10 cellular contexts compared by ENCODE assay signal in genomic region chr17:74417178-74418045, GRCh38. TPM values are rescaled to one million over a fixed set of nuclear protein-coding genes. Genes with fewer than 3 reads are reported as not detected.
DNase-seq lines count a peak whose midpoint lies in the region; ATAC-seq and TF ChIP-seq lines count a peak whose summit lies in the region.
"Had no signal": no experiment of that assay in that cellular context is flagged by ENCODE, and none has a peak within 500 bp of the region (broad histone marks: within the 10 kb centered on the region; RNA-seq: fewer than 3 reads in every experiment).

No MANE protein-coding gene starts in this region.

- in situ Hi-C loops in G401 (cut with HindIII; ENCODE audit: low sequenced_read_pairs): no loop called here

- no peak for TF ChIP-seq CTCF in left lung (IDR thresholded peaks at IDR 0.05)

- no peak overlapping the region for H3K4me3 ChIP-seq in left lung

- H3K36me3 ChIP-seq in left lung: no peaks in the 10 kb centered on the region

- DNase-seq in G401 (ENCODE audit: low spot score): peak; percentile 59
- peak; percentile 93 for DNase-seq in NCI-H524 treated with DMSO at 0.1 percent for 48 hours (lab: John Stamatoyannopoulos, UW)
- DNase-seq in left lung: no peak
- no peak for DNase-seq in superior temporal gyrus (ENCODE audit: extremely low spot score)
- DNase-seq in NCI-H1930 (lab: John Stamatoyannopoulos, UW): no peak
- DNase-seq in DMS114 treated with DMSO at 0.1 percent for 48 hours (lab: John Stamatoyannopoulos, UW; ENCODE audit: unreplicated experiment): no peak
- DNase-seq: activated naive CD8-positive, alpha-beta T cell treated with anti-CD3 and anti-CD28 coated beads, Interleukin-2, amount 10 ng/mL, durations not matched to agents 7 days and 5 days had no signal

- no peak overlapping the region for H3K27ac ChIP-seq in left lung

- H3K9me3 ChIP-seq in left lung: no peaks in the 10 kb centered on the region

- ATAC-seq in GM21717 (IDR thresholded peaks at IDR 0.05; ENCODE audit: unreplicated experiment) (peak; percentile 55), left lung (peak; percentile 90), HG03196 (IDR thresholded peaks at IDR 0.05; ENCODE audit: unreplicated experiment) (no peak)

- H3K27me3 ChIP-seq in left lung: peaks cover 0 to 5% of the 10 kb centered on the region in 2 donors

- H3K4me1 ChIP-seq in left lung: peaks cover 0 to 5% of the 10 kb centered on the region in 2 donors

- intact Hi-C loops in left lung (cut with DNase I): no loop called here

RNA-seq across cellular contexts. Expression of gene GPRC5C, which starts 14.5 kb away (rescaled TPM):
- total RNA-seq in G401 (2014; rRNA removed; shearing (Covaris generic)): 8.7 and 9.4 TPM in 2 replicates
- total RNA-seq in left lung: 100 to 1,000 TPM in 1 of 2 donors, 10 to 100 TPM in 1; 47.8 to 107 TPM
- total RNA-seq: activated naive CD8-positive, alpha-beta T cell treated with anti-CD3 and anti-CD28 coated beads, Interleukin-2, amount 10 ng/mL, durations not matched to agents 7 days and 5 days had no signal

RNA-seq across cellular contexts. Expression of gene CD300A, which starts 49.0 kb away (rescaled TPM):
- total RNA-seq in G401 (2014; rRNA removed; shearing (Covaris generic)): not detected in 2 replicates
- total RNA-seq in left lung: 10 to 100 TPM in 1 of 2 donors, 1 to 10 TPM in 1; 9.1 to 35.5 TPM
- total RNA-seq: neural crest cell had no signal

RNA-seq across cellular contexts. Expression of gene GPR142, which starts 50.1 kb away (rescaled TPM):
- not detected in 2 replicates for total RNA-seq in G401 (2014; rRNA removed; shearing (Covaris generic))
- not detected for total RNA-seq in left lung
- total RNA-seq: activated naive CD8-positive, alpha-beta T cell treated with anti-CD3 and anti-CD28 coated beads, Interleukin-2, amount 10 ng/mL, durations not matched to agents 7 days and 5 days had no signal

RNA-seq across cellular contexts. Expression of gene BTBD17, which starts 55.7 kb away (rescaled TPM):
- not detected in 2 replicates for total RNA-seq in G401 (2014; rRNA removed; shearing (Covaris generic))
- total RNA-seq in left lung: not detected
- total RNA-seq: activated naive CD8-positive, alpha-beta T cell treated with anti-CD3 and anti-CD28 coated beads, Interleukin-2, amount 10 ng/mL, durations not matched to agents 7 days and 5 days had no signal

Comparison
In these comparisons a context has a peak if more than half of its experiments do, and no peak if none do; other contexts are left out.
1. DNase-seq: peak in G401 (single experiment) and NCI-H524 treated with DMSO at 0.1 percent for 48 hours (single experiment); none in left lung (0 of 2), superior temporal gyrus (single experiment), NCI-H1930 (0 of 2) and DMS114 treated with DMSO at 0.1 percent for 48 hours (single experiment).
2. RNA of gene CD300A, which starts 49.0 kb away (total RNA-seq): 9.1 to 35.5 TPM in left lung; not detected in G401; every median in the first group is over 10 times any median in the second.